Comparison of ENCODE assay signal across 17 cellular contexts in genomic region chr4:1028574-1029220, GRCh38. TPM values are rescaled to one million over a fixed set of nuclear protein-coding genes. Genes with fewer than 3 reads are reported as not detected.
DNase-seq lines count a peak whose midpoint lies in the region; ATAC-seq, FAIRE-seq and TF ChIP-seq lines count a peak whose summit lies in the region.
"Had no signal": no experiment of that assay in that cellular context is flagged by ENCODE, and none has a peak within 500 bp of the region (broad histone marks: within the 10 kb centered on the region; RNA-seq: fewer than 3 reads in every experiment).

No MANE protein-coding gene starts in this region.

- H3K36me3 Mint-ChIP-seq in activated CD8-positive, alpha-beta T cell treated with anti-CD3 and anti-CD28 coated beads for 36 hours (ENCODE audit: low read depth) = peaks cover 11% of the 10 kb centered on the region

- H3K4me3 ChIP-seq in HepG2 (replicated peaks in 1 of 3; ENCODE audit: insufficient read depth in 1 of 3, low read depth in 2 of 3, low read length in 3 of 3) = no peak overlapping the region
- H3K4me3 ChIP-seq in right lobe of liver = no peak overlapping the region
- H3K4me3 ChIP-seq in mesenchymal stem cell (ENCODE audit: insufficient read depth in 1 of 2, low read depth in 1 of 2, low read length in 2 of 2) = no peak overlapping the region

- H3K9ac ChIP-seq in HepG2 (ENCODE audit: insufficient read depth, low read depth, low read length) = no peak overlapping the region
- no peak overlapping the region for H3K9ac ChIP-seq in mesenchymal stem cell (ENCODE audit: low read length)

- TF ChIP-seq POLR2A in HepG2 (IDR thresholded peaks at IDR 0.05; ENCODE audit: insufficient read depth in 1 of 2, low read depth in 2 of 2, low read length in 2 of 2) (no peak), right lobe of liver (IDR thresholded peaks at IDR 0.05) (no peak)

- H3K27ac ChIP-seq in HepG2 (ENCODE audit: extremely low read length, insufficient read depth, low read length) = no peak overlapping the region
- H3K27ac ChIP-seq in right lobe of liver = no peak overlapping the region
- no peak overlapping the region for H3K27ac ChIP-seq in mesenchymal stem cell (ENCODE audit: low read length, poor library complexity, severe bottlenecking)
- H3K27ac ChIP-seq: 22Rv1, C4-2B, HL-60 had no signal

- H3K27me3 Mint-ChIP-seq in activated CD8-positive, alpha-beta T cell treated with anti-CD3 and anti-CD28 coated beads for 36 hours = no peaks in the 10 kb centered on the region
- H3K27me3 Mint-ChIP-seq: CD4-positive, alpha-beta memory T cell had no signal

- H3K18ac ChIP-seq in mesenchymal stem cell (ENCODE audit: low read depth in 1 of 2, low read length in 2 of 2) = no peak overlapping the region

- no peak overlapping the region for H3K4me3 Mint-ChIP-seq in activated CD8-positive, alpha-beta T cell treated with anti-CD3 and anti-CD28 coated beads for 36 hours
- H3K4me3 Mint-ChIP-seq: CD4-positive, alpha-beta memory T cell had no signal

- no peaks in the 10 kb centered on the region for H3K9me3 Mint-ChIP-seq in activated CD8-positive, alpha-beta T cell treated with anti-CD3 and anti-CD28 coated beads for 36 hours
- H3K9me3 Mint-ChIP-seq: CD4-positive, alpha-beta memory T cell had no signal

- no peaks in the 10 kb centered on the region; the same call in 1 of the 2 replicates for H4K20me1 ChIP-seq in HepG2 (ENCODE audit: insufficient read depth, low read length)

- no peak overlapping the region for H3K4ac ChIP-seq in mesenchymal stem cell (ENCODE audit: low read depth in 1 of 2, low read length in 2 of 2)

- H2AK5ac ChIP-seq in mesenchymal stem cell (ENCODE audit: low read length, severe bottlenecking) = no peak overlapping the region

- H3K9me3 ChIP-seq in HepG2 (ENCODE audit: low read length) (no peaks in the 10 kb centered on the region), right lobe of liver (no peaks in the 10 kb centered on the region), mesenchymal stem cell (ENCODE audit: control insufficient read depth, low read length) (no peaks in the 10 kb centered on the region)

- intact Hi-C loops in HepG2 (cut with micrococcal nuclease; ENCODE audit: unreplicated experiment) (no loop called here), right lobe of liver (cut with DNase I) (loop anchor here in 1 of 2 donors (10.0 kb wide), 1 partner anchor 196 kb away; no protein-coding TSS in a partner anchor)
- intact Hi-C loops in activated CD8-positive, alpha-beta T cell treated with anti-CD3 and anti-CD28 coated beads for 36 hours (cut with micrococcal nuclease) = no loop called here

- in situ Hi-C loops in HepG2 (cut with HindIII; ENCODE audit: extremely low pct_ligation_motif_present, low pct_unique_long_range_greater_than_20kb) = no loop called here

- no peak for FAIRE-seq in HepG2 (lab: Jason Lieb, UNC)
- FAIRE-seq: GM12891 had no signal

- no peak for TF ChIP-seq RAD21 in HepG2 (CRISPR knock-in tag; IDR thresholded peaks at IDR 0.05)

- DNase-seq in HepG2 (ENCODE audit: low spot score) (no peak), right lobe of liver (no peak), astrocyte of the hippocampus (ENCODE audit: low read depth, low spot score) (peak; percentile 21), mesenchymal stem cell (no peak), NCI-H446 treated with DMSO at 0.1 percent for 48 hours (lab: John Stamatoyannopoulos, UW) (no peak)
- DNase-seq in activated CD8-positive, alpha-beta T cell treated with anti-CD3 and anti-CD28 coated beads for 36 hours = no peak
- DNase-seq: ACHN; CD4-positive, alpha-beta memory T cell; DMS79; KBM-7 had no signal

- BruUV-seq in HepG2 (replicated peaks; lab: Mats Ljungman, UMichigan) = no TSS peak

- H3K14ac ChIP-seq in mesenchymal stem cell (ENCODE audit: low read length in 2 of 2) = no peak overlapping the region

- CTCF ChIA-PET in HepG2 (lab: Yijun Ruan, JAX; ENCODE audit: low intra/inter-chr PET ratio, low total read pairs) = no interaction called here
- CTCF ChIA-PET in activated CD8-positive, alpha-beta T cell treated with anti-CD3 and anti-CD28 coated beads for 36 hours (lab: Charles Lee) = no interaction called here

- H3K4me2 ChIP-seq in HepG2 (ENCODE audit: low read depth, low read length) (no peak overlapping the region), mesenchymal stem cell (ENCODE audit: low read length, poor library complexity, severe bottlenecking) (no peak overlapping the region)

- no peak for TF ChIP-seq EP300 in HepG2 (IDR thresholded peaks at IDR 0.05; ENCODE audit: low read depth in 2 of 2, low read length in 2 of 2)
- no peak for TF ChIP-seq EP300 in HepG2 (CRISPR knock-in tag; IDR thresholded peaks at IDR 0.05; ENCODE audit: borderline replicate concordance)

- WGBS in HepG2 (ENCODE audit: low lambda C conversion rate) = 49% methylated on average over 24 of the region's 36 CpGs
- 66% methylated on average over 10 of the region's 36 CpGs for WGBS in right lobe of liver (ENCODE audit: insufficient coverage, low coverage, low lambda C conversion rate, missing lambda C conversion rate)
- 90% methylated on average over 35 of the region's 36 CpGs for WGBS in mesenchymal stem cell

- H3K27me3 ChIP-seq in HepG2 (ENCODE audit: control insufficient read depth in 1 of 2, insufficient read depth in 2 of 2, low read length in 2 of 2) (peaks cover 22 to 55% of the 10 kb centered on the region in 2 experiments), right lobe of liver (no peaks in the 10 kb centered on the region), mesenchymal stem cell (ENCODE audit: control insufficient read depth in 1 of 2, insufficient read depth in 1 of 2, low read length in 2 of 2) (peaks cover 0 to 44% of the 10 kb centered on the region in 2 experiments)

- POLR2A ChIA-PET in HepG2 (lab: Yijun Ruan, JAX) = no interaction called here
- POLR2A ChIA-PET in activated CD8-positive, alpha-beta T cell treated with anti-CD3 and anti-CD28 coated beads for 36 hours (lab: Charles Lee) = interaction anchor here (0.7 kb wide), 1 partner anchor 275 kb away, joined by 4 read pairs; no protein-coding TSS in a partner anchor

- H4K8ac ChIP-seq in mesenchymal stem cell (ENCODE audit: low read length) = no peak overlapping the region

- H2BK15ac ChIP-seq in mesenchymal stem cell (ENCODE audit: low read depth, poor library complexity, severe bottlenecking) = no peak overlapping the region

- H2BK120ac ChIP-seq in mesenchymal stem cell (ENCODE audit: low read depth, low read length) = no peak overlapping the region

- H2AFZ ChIP-seq in HepG2 (ENCODE audit: low read length) (no peak overlapping the region), mesenchymal stem cell (ENCODE audit: low read depth, low read length) (no peak overlapping the region)

- H3K23ac ChIP-seq in mesenchymal stem cell (ENCODE audit: low read length in 2 of 2) = no peak overlapping the region

- ATAC-seq in HepG2 (peak; percentile 0; the same call in 2 of the 3 replicates), right lobe of liver (no peak), GM21723 (IDR thresholded peaks at IDR 0.05; ENCODE audit: unreplicated experiment) (no peak)
- ATAC-seq in activated CD8-positive, alpha-beta T cell treated with anti-CD3 and anti-CD28 coated beads for 36 hours = no peak

- H3K4me1 ChIP-seq in HepG2 (ENCODE audit: insufficient read depth, low read length) = peaks cover 39% of the 10 kb centered on the region
- no peaks in the 10 kb centered on the region for H3K4me1 ChIP-seq in right lobe of liver
- peaks cover 34% of the 10 kb centered on the region for H3K4me1 ChIP-seq in mesenchymal stem cell (ENCODE audit: control insufficient read depth, insufficient read depth, low read depth, low read length)

- no peaks in the 10 kb centered on the region for H3K79me1 ChIP-seq in mesenchymal stem cell (replicated peaks; ENCODE audit: low read length, poor library complexity, severe bottlenecking)

- no peak for TF ChIP-seq CTCF in HepG2 (CRISPR knock-in tag; IDR thresholded peaks at IDR 0.05)
- no peak for TF ChIP-seq CTCF in right lobe of liver (IDR thresholded peaks at IDR 0.05)
- no peak for TF ChIP-seq CTCF in activated CD8-positive, alpha-beta T cell treated with anti-CD3 and anti-CD28 coated beads for 36 hours (IDR thresholded peaks at IDR 0.05)

- peak overlapping the region; percentile 14 for H4K91ac ChIP-seq in mesenchymal stem cell (ENCODE audit: low read length)

- no peak overlapping the region for H3K27ac Mint-ChIP-seq in activated CD8-positive, alpha-beta T cell treated with anti-CD3 and anti-CD28 coated beads for 36 hours
- H3K27ac Mint-ChIP-seq: CD4-positive, alpha-beta memory T cell had no signal

- H3K4me1 Mint-ChIP-seq in activated CD8-positive, alpha-beta T cell treated with anti-CD3 and anti-CD28 coated beads for 36 hours (ENCODE audit: low read depth) = peaks cover 6% of the 10 kb centered on the region

- no peaks in the 10 kb centered on the region for H3K79me2 ChIP-seq in HepG2 (ENCODE audit: insufficient read depth, low read length)

- peak overlapping the region in 1 of 2 experiments; percentile 17 for H2BK12ac ChIP-seq in mesenchymal stem cell (ENCODE audit: low read length in 2 of 2)

- H2BK5ac ChIP-seq in mesenchymal stem cell (ENCODE audit: low read depth, low read length, poor library complexity, severe bottlenecking) = no peak overlapping the region

- H3K36me3 ChIP-seq in HepG2 (replicated peaks in 1 of 2; ENCODE audit: control insufficient read depth in 1 of 2, insufficient read depth in 2 of 2, low read length in 2 of 2) (peaks cover 6 to 12% of the 10 kb centered on the region in 2 experiments; a peak in 3 of 5 replicates), right lobe of liver (peaks cover 0 to 10% (median 5%) of the 10 kb centered on the region in 4 donors), mesenchymal stem cell (ENCODE audit: control insufficient read depth in 1 of 2, insufficient read depth in 2 of 2, low read depth in 1 of 2, low read length in 2 of 2) (peaks cover 20 to 32% of the 10 kb centered on the region in 2 experiments)

RNA-seq across cellular contexts. Expression of gene FGFRL1, which starts 17.3 kb away (rescaled TPM):
- total RNA-seq in HepG2 (2016; rRNA removed; fragmentation: Illumina TruSeq; extraction: Trizol) (12.3 and 19.1 TPM in 2 replicates), right lobe of liver (10 to 100 TPM; 27.9 to 60.1 (median 45.7) TPM)
- total RNA-seq in HepG2 (2016; cell fraction: cytosol; rRNA removed; fragmentation: Illumina TruSeq; extraction: Trizol; ENCODE audit: low read depth) = 8.9 and 9.3 TPM in 2 replicates
- total RNA-seq in HepG2 (2016; cell fraction: insoluble cytoplasmic fraction; rRNA removed; fragmentation: Illumina TruSeq; extraction: Trizol) = 11.5 and 17.5 TPM in 2 replicates
- total RNA-seq in HepG2 (2016; cell fraction: membrane; rRNA removed; fragmentation: Illumina TruSeq; extraction: Trizol) = 31.8 and 32.6 TPM in 2 replicates
- total RNA-seq in HepG2 (2016; cell fraction: nucleus; rRNA removed; fragmentation: Illumina TruSeq; extraction: Trizol) = 13.0 and 15.9 TPM in 2 replicates
- 30.6 and 35.5 TPM in 2 replicates for polyA plus RNA-seq in HepG2 (2011; rRNA removed)
- polyA plus RNA-seq in HepG2 (2011; cell fraction: cytosol; rRNA removed) = 37.2 and 49.4 TPM in 2 replicates
- 122 and 143 TPM in 2 replicates for polyA plus RNA-seq in HepG2 (2011; cell fraction: nucleus; rRNA removed)
- polyA plus RNA-seq in HepG2 (2012) = 21.8 and 31.9 TPM in 2 replicates
- polyA plus RNA-seq in HepG2 (2016; cell fraction: cytosol; fragmentation: Illumina TruSeq; extraction: Trizol; ENCODE audit: low read depth) = 15.2 and 15.4 TPM in 2 replicates
- polyA plus RNA-seq in HepG2 (2016; cell fraction: insoluble cytoplasmic fraction; fragmentation: Illumina TruSeq; extraction: Trizol; ENCODE audit: low read depth) = 18.1 and 23.1 TPM in 2 replicates
- polyA plus RNA-seq in HepG2 (2016; cell fraction: membrane; fragmentation: Illumina TruSeq; extraction: Trizol; ENCODE audit: low read depth) = 38.4 and 44.6 TPM in 2 replicates
- 33.6 and 40.0 TPM in 2 replicates for polyA plus RNA-seq in HepG2 (2016; cell fraction: nucleus; fragmentation: Illumina TruSeq; extraction: Trizol; ENCODE audit: insufficient read depth, low read depth)
- polyA minus RNA-seq in HepG2 (2011; rRNA and poly(A)+ RNA removed; ENCODE audit: low replicate concordance) = 74.3 and 145 TPM in 2 replicates
- polyA minus RNA-seq in HepG2 (2011; cell fraction: cytosol; rRNA and poly(A)+ RNA removed) = 22.8 and 26.5 TPM in 2 replicates
- 19.9 and 23.2 TPM in 2 replicates for polyA minus RNA-seq in HepG2 (2011; cell fraction: nucleus; rRNA and poly(A)+ RNA removed)
- 23.4 TPM for polyA plus RNA-seq in mesenchymal stem cell (2013, experiment 1 of 2)
- polyA plus RNA-seq in mesenchymal stem cell (2013, experiment 2 of 2) = 23.1 TPM
- 10 to 100 TPM; 16.2 to 18.0 TPM for total RNA-seq in activated CD8-positive, alpha-beta T cell treated with anti-CD3 and anti-CD28 coated beads for 36 hours

RNA-seq across cellular contexts. Expression of gene SLC26A1, which starts 35.5 kb away (rescaled TPM):
- total RNA-seq in HepG2 (2016; rRNA removed; fragmentation: Illumina TruSeq; extraction: Trizol) = 7.2 and 22.9 TPM in 2 replicates
- total RNA-seq in HepG2 (2016; cell fraction: cytosol; rRNA removed; fragmentation: Illumina TruSeq; extraction: Trizol; ENCODE audit: low read depth) = 1.1 and 1.9 TPM in 2 replicates
- total RNA-seq in HepG2 (2016; cell fraction: insoluble cytoplasmic fraction; rRNA removed; fragmentation: Illumina TruSeq; extraction: Trizol) = 6.6 and 22.7 TPM in 2 replicates
- 4.2 and 4.6 TPM in 2 replicates for total RNA-seq in HepG2 (2016; cell fraction: membrane; rRNA removed; fragmentation: Illumina TruSeq; extraction: Trizol)
- 23.8 and 28.9 TPM in 2 replicates for total RNA-seq in HepG2 (2016; cell fraction: nucleus; rRNA removed; fragmentation: Illumina TruSeq; extraction: Trizol)
- 5.4 and 8.4 TPM in 2 replicates for polyA plus RNA-seq in HepG2 (2011; rRNA removed)
- polyA plus RNA-seq in HepG2 (2011; cell fraction: cytosol; rRNA removed) = 7.7 and 10.8 TPM in 2 replicates
- polyA plus RNA-seq in HepG2 (2011; cell fraction: nucleus; rRNA removed) = 30.6 and 45.2 TPM in 2 replicates
- 5.1 and 7.0 TPM in 2 replicates for polyA plus RNA-seq in HepG2 (2012)
- 1.2 and 1.5 TPM in 2 replicates for polyA plus RNA-seq in HepG2 (2016; cell fraction: cytosol; fragmentation: Illumina TruSeq; extraction: Trizol; ENCODE audit: low read depth)
- polyA plus RNA-seq in HepG2 (2016; cell fraction: insoluble cytoplasmic fraction; fragmentation: Illumina TruSeq; extraction: Trizol; ENCODE audit: low read depth) = 4.5 and 6.1 TPM in 2 replicates
- 1.6 and 2.2 TPM in 2 replicates for polyA plus RNA-seq in HepG2 (2016; cell fraction: membrane; fragmentation: Illumina TruSeq; extraction: Trizol; ENCODE audit: low read depth)
- polyA plus RNA-seq in HepG2 (2016; cell fraction: nucleus; fragmentation: Illumina TruSeq; extraction: Trizol; ENCODE audit: insufficient read depth, low read depth) = 25.4 and 27.0 TPM in 2 replicates
- polyA minus RNA-seq in HepG2 (2011; rRNA and poly(A)+ RNA removed; ENCODE audit: low replicate concordance) = 0.40 and 58.6 TPM in 2 replicates
- 13.4 and 13.6 TPM in 2 replicates for polyA minus RNA-seq in HepG2 (2011; cell fraction: cytosol; rRNA and poly(A)+ RNA removed)
- polyA minus RNA-seq in HepG2 (2011; cell fraction: nucleus; rRNA and poly(A)+ RNA removed) = 37.7 and 40.7 TPM in 2 replicates
- 10 to 100 TPM in 5 of 6 experiments, 1 to 10 TPM in 1; 9.6 to 30.9 (median 23.0) TPM for total RNA-seq in right lobe of liver
- polyA plus RNA-seq in mesenchymal stem cell (2013, experiment 1 of 2) = 0.15 TPM
- 0.26 TPM for polyA plus RNA-seq in mesenchymal stem cell (2013, experiment 2 of 2)
- total RNA-seq in activated CD8-positive, alpha-beta T cell treated with anti-CD3 and anti-CD28 coated beads for 36 hours = under 1 TPM in 1 of 2 experiments, not detected in 1; 0.27 TPM
- total RNA-seq: H4, LHCN-M2 had no signal

RNA-seq across cellular contexts. Expression of gene IDUA, which starts 41.9 kb away (rescaled TPM):
- total RNA-seq in HepG2 (2016; rRNA removed; fragmentation: Illumina TruSeq; extraction: Trizol) = 0.32 and 1.0 TPM in 2 replicates
- total RNA-seq in HepG2 (2016; cell fraction: cytosol; rRNA removed; fragmentation: Illumina TruSeq; extraction: Trizol; ENCODE audit: low read depth) = not detected in 2 replicates
- total RNA-seq in HepG2 (2016; cell fraction: insoluble cytoplasmic fraction; rRNA removed; fragmentation: Illumina TruSeq; extraction: Trizol) = 0.84 TPM in 1 of 2 replicates, not detected in the other
- 0.24 and 0.53 TPM in 2 replicates for total RNA-seq in HepG2 (2016; cell fraction: membrane; rRNA removed; fragmentation: Illumina TruSeq; extraction: Trizol)
- total RNA-seq in HepG2 (2016; cell fraction: nucleus; rRNA removed; fragmentation: Illumina TruSeq; extraction: Trizol) = 0.75 and 2.8 TPM in 2 replicates
- 0.77 and 1.5 TPM in 2 replicates for polyA plus RNA-seq in HepG2 (2011; rRNA removed)
- polyA plus RNA-seq in HepG2 (2011; cell fraction: cytosol; rRNA removed) = 0.24 and 0.27 TPM in 2 replicates
- polyA plus RNA-seq in HepG2 (2011; cell fraction: nucleus; rRNA removed) = 34.5 and 42.6 TPM in 2 replicates
- 1.0 and 2.7 TPM in 2 replicates for polyA plus RNA-seq in HepG2 (2012)
- 0.19 and 0.29 TPM in 2 replicates for polyA plus RNA-seq in HepG2 (2016; cell fraction: cytosol; fragmentation: Illumina TruSeq; extraction: Trizol; ENCODE audit: low read depth)
- polyA plus RNA-seq in HepG2 (2016; cell fraction: insoluble cytoplasmic fraction; fragmentation: Illumina TruSeq; extraction: Trizol; ENCODE audit: low read depth) = not detected in 2 replicates
- 0.19 and 0.30 TPM in 2 replicates for polyA plus RNA-seq in HepG2 (2016; cell fraction: membrane; fragmentation: Illumina TruSeq; extraction: Trizol; ENCODE audit: low read depth)
- polyA plus RNA-seq in HepG2 (2016; cell fraction: nucleus; fragmentation: Illumina TruSeq; extraction: Trizol; ENCODE audit: insufficient read depth, low read depth) = 2.2 and 4.7 TPM in 2 replicates
- 1.4 and 1.8 TPM in 2 replicates for polyA minus RNA-seq in HepG2 (2011; rRNA and poly(A)+ RNA removed; ENCODE audit: low replicate concordance)
- 0.69 TPM in 1 of 2 replicates, not detected in the other for polyA minus RNA-seq in HepG2 (2011; cell fraction: cytosol; rRNA and poly(A)+ RNA removed)
- 3.5 and 4.0 TPM in 2 replicates for polyA minus RNA-seq in HepG2 (2011; cell fraction: nucleus; rRNA and poly(A)+ RNA removed)
- 10 to 100 TPM in 3 of 6 experiments, 1 to 10 TPM in 3; 4.7 to 15.1 (median 11.0) TPM for total RNA-seq in right lobe of liver
- polyA plus RNA-seq in mesenchymal stem cell (2013, experiment 1 of 2) = 14.5 TPM
- 13.8 TPM for polyA plus RNA-seq in mesenchymal stem cell (2013, experiment 2 of 2)
- 1 to 10 TPM; 4.8 to 5.4 TPM for total RNA-seq in activated CD8-positive, alpha-beta T cell treated with anti-CD3 and anti-CD28 coated beads for 36 hours

RNA-seq across cellular contexts. Expression of gene DGKQ, which starts 55.3 kb away (rescaled TPM):
- total RNA-seq in HepG2 (2016; rRNA removed; fragmentation: Illumina TruSeq; extraction: Trizol) (3.2 and 7.2 TPM in 2 replicates), right lobe of liver (10 to 100 TPM in 1 of 6 experiments, 1 to 10 TPM in 5; 4.6 to 10.5 (median 5.7) TPM)
- total RNA-seq in HepG2 (2016; cell fraction: cytosol; rRNA removed; fragmentation: Illumina TruSeq; extraction: Trizol; ENCODE audit: low read depth) = 0.53 and 1.4 TPM in 2 replicates
- total RNA-seq in HepG2 (2016; cell fraction: insoluble cytoplasmic fraction; rRNA removed; fragmentation: Illumina TruSeq; extraction: Trizol) = 2.4 and 7.8 TPM in 2 replicates
- 2.5 and 2.9 TPM in 2 replicates for total RNA-seq in HepG2 (2016; cell fraction: membrane; rRNA removed; fragmentation: Illumina TruSeq; extraction: Trizol)
- 7.0 and 7.9 TPM in 2 replicates for total RNA-seq in HepG2 (2016; cell fraction: nucleus; rRNA removed; fragmentation: Illumina TruSeq; extraction: Trizol)
- 4.5 and 6.1 TPM in 2 replicates for polyA plus RNA-seq in HepG2 (2011; rRNA removed)
- 3.1 and 4.8 TPM in 2 replicates for polyA plus RNA-seq in HepG2 (2011; cell fraction: cytosol; rRNA removed)
- polyA plus RNA-seq in HepG2 (2011; cell fraction: nucleus; rRNA removed) = 50.5 and 58.5 TPM in 2 replicates
- 3.0 and 5.5 TPM in 2 replicates for polyA plus RNA-seq in HepG2 (2012)
- polyA plus RNA-seq in HepG2 (2016; cell fraction: cytosol; fragmentation: Illumina TruSeq; extraction: Trizol; ENCODE audit: low read depth) = 0.35 and 0.36 TPM in 2 replicates
- polyA plus RNA-seq in HepG2 (2016; cell fraction: insoluble cytoplasmic fraction; fragmentation: Illumina TruSeq; extraction: Trizol; ENCODE audit: low read depth) = 2.0 and 3.4 TPM in 2 replicates
- 1.3 and 1.7 TPM in 2 replicates for polyA plus RNA-seq in HepG2 (2016; cell fraction: membrane; fragmentation: Illumina TruSeq; extraction: Trizol; ENCODE audit: low read depth)
- polyA plus RNA-seq in HepG2 (2016; cell fraction: nucleus; fragmentation: Illumina TruSeq; extraction: Trizol; ENCODE audit: insufficient read depth, low read depth) = 16.0 and 17.5 TPM in 2 replicates
- polyA minus RNA-seq in HepG2 (2011; rRNA and poly(A)+ RNA removed; ENCODE audit: low replicate concordance) = 3.0 and 10.3 TPM in 2 replicates
- polyA minus RNA-seq in HepG2 (2011; cell fraction: cytosol; rRNA and poly(A)+ RNA removed) = 4.2 and 4.9 TPM in 2 replicates
- 7.2 and 8.1 TPM in 2 replicates for polyA minus RNA-seq in HepG2 (2011; cell fraction: nucleus; rRNA and poly(A)+ RNA removed)
- 5.2 TPM for polyA plus RNA-seq in mesenchymal stem cell (2013, experiment 1 of 2)
- polyA plus RNA-seq in mesenchymal stem cell (2013, experiment 2 of 2) = 5.1 TPM
- 10 to 100 TPM; 14.3 to 16.7 TPM for total RNA-seq in activated CD8-positive, alpha-beta T cell treated with anti-CD3 and anti-CD28 coated beads for 36 hours
